1 cellular context compared by ENCODE assay signal in the genomic region with DNA sequence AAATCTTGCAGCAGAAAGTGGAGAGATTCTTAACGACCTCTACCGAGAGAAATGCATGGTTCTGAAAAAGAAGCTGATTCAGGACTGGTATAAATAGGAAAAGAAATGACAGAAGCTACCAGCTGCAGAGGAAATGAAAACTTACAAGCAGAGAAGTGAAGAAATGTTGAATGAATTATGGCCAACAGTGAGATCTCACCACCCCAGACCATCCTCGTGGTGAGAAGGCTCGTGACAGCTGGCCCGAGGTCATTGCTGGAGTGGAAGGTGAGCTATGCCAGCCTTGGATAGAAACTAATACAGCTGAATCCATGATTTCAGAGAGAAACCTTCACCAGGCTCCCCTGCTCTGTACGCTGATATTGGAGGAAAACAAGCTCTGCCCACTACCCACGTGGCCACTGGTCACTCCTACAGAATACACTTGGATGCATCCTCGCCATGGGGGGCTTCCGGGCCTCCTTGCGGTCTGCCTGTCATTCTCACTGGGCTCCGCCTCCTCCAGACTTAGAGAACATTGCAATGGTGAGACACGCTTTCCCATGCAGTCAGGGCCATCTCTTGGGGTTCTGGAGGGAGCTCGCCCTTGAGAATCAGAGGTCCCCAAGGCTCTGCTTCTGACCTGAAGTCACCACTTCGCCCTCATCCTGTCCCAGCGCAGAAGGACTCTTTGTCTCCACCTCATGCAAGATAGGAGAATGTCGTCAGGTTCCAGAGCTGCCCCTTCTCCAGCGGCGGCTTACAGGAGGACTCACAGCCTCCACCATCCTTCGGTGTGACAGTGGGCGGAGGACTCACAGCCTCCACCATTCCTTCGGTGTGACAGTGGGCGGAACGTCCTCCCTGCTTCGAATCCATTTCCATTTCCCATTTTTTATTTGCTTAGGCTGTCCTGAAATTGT.
TF ChIP-seq lines count a peak whose summit lies in the region.

No MANE protein-coding gene starts in this region.

TF ChIP-seq in H1, 55 proteins besides CTCF, POLR2A, EP300 and RAD21:
- TF ChIP-seq SAP30 (IDR thresholded peaks at IDR 0.05; ENCODE audit: insufficient read depth, insufficient replicate concordance, low read length) (no peak), SIX5 (IDR thresholded peaks at IDR 0.05; ENCODE audit: low read depth, low read length) (no peak), CBX8 (IDR thresholded peaks at IDR 0.05; ENCODE audit: borderline replicate concordance, low read depth, low read length) (no peak), BCL11A (IDR thresholded peaks at IDR 0.05; ENCODE audit: low read depth in 2 of 2, low read length in 2 of 2) (no peak), SIRT6 (IDR thresholded peaks at IDR 0.05; ENCODE audit: low read length) (no peak), CBX5 (IDR thresholded peaks at IDR 0.05; ENCODE audit: low read depth, low read length) (no peak), POLR2AphosphoS5 (IDR thresholded peaks at IDR 0.05; ENCODE audit: low read depth, low read length) (no peak), BRCA1 (IDR thresholded peaks at IDR 0.05; ENCODE audit: low read depth, low read length) (no peak), CEBPB (IDR thresholded peaks at IDR 0.05; ENCODE audit: low read depth, low read length) (no peak), SP2 (IDR thresholded peaks at IDR 0.05; ENCODE audit: low read length) (no peak), SIN3A (conservative IDR thresholded peaks at IDR 0.05 in 1 of 2, IDR thresholded peaks at IDR 0.05 in 1 of 2; ENCODE audit: low read depth in 1 of 2, low read length in 2 of 2) (no peak), POU5F1 (IDR thresholded peaks at IDR 0.05; ENCODE audit: low read depth, low read length) (no peak), CTBP2 (IDR thresholded peaks at IDR 0.05; ENCODE audit: borderline replicate concordance, insufficient read depth, insufficient read length, low read length) (no peak), HDAC6 (IDR thresholded peaks at IDR 0.05; ENCODE audit: low read depth, low read length) (no peak), TAF7 (optimal IDR thresholded peaks at IDR 0.05; ENCODE audit: borderline replicate concordance, low read depth, low read length) (no peak), KDM5A (IDR thresholded peaks at IDR 0.05; ENCODE audit: low read length) (no peak), GTF2F1 (IDR thresholded peaks at IDR 0.05; ENCODE audit: borderline replicate concordance, low read depth, low read length) (no peak)
- TF ChIP-seq, protein P1, sequence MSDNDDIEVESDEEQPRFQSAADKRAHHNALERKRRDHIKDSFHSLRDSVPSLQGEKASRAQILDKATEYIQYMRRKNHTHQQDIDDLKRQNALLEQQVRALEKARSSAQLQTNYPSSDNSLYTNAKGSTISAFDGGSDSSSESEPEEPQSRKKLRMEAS (IDR thresholded peaks at IDR 0.05) = no peak
- TF ChIP-seq, protein P2, sequence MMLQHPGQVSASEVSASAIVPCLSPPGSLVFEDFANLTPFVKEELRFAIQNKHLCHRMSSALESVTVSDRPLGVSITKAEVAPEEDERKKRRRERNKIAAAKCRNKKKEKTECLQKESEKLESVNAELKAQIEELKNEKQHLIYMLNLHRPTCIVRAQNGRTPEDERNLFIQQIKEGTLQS (IDR thresholded peaks at IDR 0.05; ENCODE audit: insufficient read depth, low read depth, low read length) = no peak
TF ChIP-seq in H1: peak in this region for 0.
